Comparison of ENCODE assay signal across 10 cellular contexts in genomic region chr7:16708980-16709379, GRCh38. TPM values are rescaled to one million over a fixed set of nuclear protein-coding genes. Genes with fewer than 3 reads are reported as not detected.
DNase-seq lines count a peak whose midpoint lies in the region; ATAC-seq, FAIRE-seq and TF ChIP-seq lines count a peak whose summit lies in the region.
"Had no signal": no experiment of that assay in that cellular context is flagged by ENCODE, and none has a peak within 500 bp of the region (broad histone marks: within the 10 kb centered on the region; RNA-seq: fewer than 3 reads in every experiment).

No MANE protein-coding gene starts in this region.

- H3K79me2 ChIP-seq in smooth muscle cell (ENCODE audit: low read depth) = no peaks in the 10 kb centered on the region

- TF ChIP-seq POLR2A in ovary (IDR thresholded peaks at IDR 0.05) (no peak), GM12892 (IDR thresholded peaks at IDR 0.05; ENCODE audit: low read depth, low read length) (no peak)

- peak; percentile 85 for DNase-seq in HFF-Myc (ENCODE audit: extremely low read depth, low read depth)
- DNase-seq in SK-N-MC (ENCODE audit: low read depth, low spot score) = no peak
- peak; percentile 86 for DNase-seq in fibroblast of pulmonary artery (ENCODE audit: low read depth)
- no peak for DNase-seq in smooth muscle cell (lab: John Stamatoyannopoulos, UW; ENCODE audit: unreplicated experiment)
- no peak for DNase-seq in ovary
- DNase-seq in GM12892 (ENCODE audit: insufficient read length) = no peak
- DNase-seq: Karpas-422; SHP77 treated with DMSO at 0.1 percent for 48 hours; stimulated activated CD4-positive, alpha-beta T cell treated with anti-CD3 and anti-CD28 coated beads, Interleukin-4, amount 100 ng/mL, for 24 hours had no signal

- H3K4me3 ChIP-seq in HFF-Myc (replicated peaks; ENCODE audit: low read depth, low read length) (no peak overlapping the region), SK-N-MC (no peak overlapping the region), fibroblast of pulmonary artery (replicated peaks; ENCODE audit: low read depth, low read length) (no peak overlapping the region), smooth muscle cell (no peak overlapping the region), ovary (no peak overlapping the region)

- WGBS in smooth muscle cell (ENCODE audit: low lambda C conversion rate) = 30% methylated on average over 3 of the region's 3 CpGs
- 64 to 90% (median 82%) methylated on average over 3 of the region's 3 CpGs for WGBS in ovary, 3 donors

- H3K36me3 ChIP-seq in SK-N-MC (ENCODE audit: insufficient read depth, low read length) (peaks cover 44% of the 10 kb centered on the region), smooth muscle cell (ENCODE audit: low read depth) (peaks cover 18% of the 10 kb centered on the region), ovary (no peaks in the 10 kb centered on the region)

- FAIRE-seq in GM12892 (lab: Jason Lieb, UNC) = no peak

- TF ChIP-seq EP300 in ovary (IDR thresholded peaks at IDR 0.05) = no peak

- H2AFZ ChIP-seq in smooth muscle cell (ENCODE audit: low read depth) = no peak overlapping the region

- H3K4me2 ChIP-seq in smooth muscle cell = peak overlapping the region; percentile 2

- ATAC-seq in HG03097 (IDR thresholded peaks at IDR 0.05; ENCODE audit: low FRiP score, unreplicated experiment) = no peak

- H3K9me3 ChIP-seq in SK-N-MC (ENCODE audit: low read depth, low read length) (no peaks in the 10 kb centered on the region), smooth muscle cell (replicated peaks; ENCODE audit: low read depth) (no peaks in the 10 kb centered on the region), ovary (no peaks in the 10 kb centered on the region)

- H3K27me3 ChIP-seq in smooth muscle cell (ENCODE audit: low read depth) (no peaks in the 10 kb centered on the region), ovary (no peaks in the 10 kb centered on the region)

- peak overlapping the region; percentile 96 for H3K27ac ChIP-seq in SK-N-MC
- H3K27ac ChIP-seq in smooth muscle cell (ENCODE audit: low read depth) = peak overlapping the region; percentile 80
- H3K27ac ChIP-seq in ovary = no peak overlapping the region

- H3K4me1 ChIP-seq in smooth muscle cell (ENCODE audit: low read depth) (peaks cover 3% of the 10 kb centered on the region), ovary (ENCODE audit: insufficient read depth) (no peaks in the 10 kb centered on the region)

- intact Hi-C loops in ovary (cut with DNase I) = no loop called here

- H3F3A ChIP-seq in smooth muscle cell (ENCODE audit: low read depth) = no peaks in the 10 kb centered on the region

- TF ChIP-seq CTCF in HFF-Myc (IDR thresholded peaks at IDR 0.05; ENCODE audit: low read depth, low read length, missing control alignments) (no peak), fibroblast of pulmonary artery (IDR thresholded peaks at IDR 0.05; ENCODE audit: low read length, missing control alignments) (no peak), smooth muscle cell (IDR thresholded peaks at IDR 0.05; ENCODE audit: borderline replicate concordance, insufficient read depth, poor library complexity, severe bottlenecking) (no peak), ovary (IDR thresholded peaks at IDR 0.05) (no peak)

- no peaks in the 10 kb centered on the region for H4K20me1 ChIP-seq in smooth muscle cell (ENCODE audit: low read depth)

- no peak overlapping the region for H3K9ac ChIP-seq in SK-N-MC (ENCODE audit: insufficient read length)
- H3K9ac ChIP-seq in smooth muscle cell (ENCODE audit: low read depth) = peak overlapping the region; percentile 36

RNA-seq across cellular contexts. Expression of gene TSPAN13, which starts 44.6 kb away (rescaled TPM):
- 128 and 142 TPM in 2 replicates for total RNA-seq in smooth muscle cell
- polyA plus RNA-seq in smooth muscle cell = 103 and 116 TPM in 2 replicates
- 10 to 100 TPM in 1 of 7 donors, 1 to 10 TPM in 5, under 1 TPM in 1; 0.72 to 23.4 (median 3.7) TPM for total RNA-seq in ovary
- polyA plus RNA-seq in ovary = 1 to 10 TPM; 4.2 to 8.1 TPM
- not detected for polyA plus RNA-seq in GM12892 (2012; ENCODE audit: missing spikeins)

Comparison
In these comparisons a context has a peak if more than half of its experiments do, and no peak if none do; other contexts are left out.
1. DNase-seq: peak in HFF-Myc (single experiment) and fibroblast of pulmonary artery (single experiment); none in SK-N-MC (single experiment), smooth muscle cell (single experiment), ovary (0 of 5) and GM12892 (single experiment).
2. H3K27ac ChIP-seq: peak in SK-N-MC (single experiment) and smooth muscle cell (single experiment); none in ovary (0 of 2).